In genomic region chr18:63195410-63196159, GRCh38 we compare ENCODE assay signal across 22 cellular contexts.
DNase-seq lines count a peak whose midpoint lies in the region.
"Had no signal": no experiment of that assay in that cellular context is flagged by ENCODE, and none has a peak within 500 bp of the region (broad histone marks: within the 10 kb centered on the region; RNA-seq: fewer than 3 reads in every experiment).

No MANE protein-coding gene starts in this region.

- H3K27me3 Mint-ChIP-seq in activated CD4-positive, alpha-beta memory T cell treated with anti-CD3 and anti-CD28 coated beads for 36 hours = no peaks in the 10 kb centered on the region
- H3K27me3 Mint-ChIP-seq in activated CD4-positive, alpha-beta memory T cell treated with anti-CD3 and anti-CD28 coated beads, Interleukin-2, amount 10 ng/mL, durations not matched to agents 7 days and 5 days = no peaks in the 10 kb centered on the region
- H3K27me3 Mint-ChIP-seq in activated naive CD8-positive, alpha-beta T cell treated with anti-CD3 and anti-CD28 coated beads for 36 hours = no peaks in the 10 kb centered on the region

- peak overlapping the region in 1 of 3 donors; percentile 0 for H3K9ac ChIP-seq in skeletal muscle tissue (ENCODE audit: low read depth in 1 of 3, low read length in 3 of 3)

- no peak for DNase-seq in activated CD4-positive, alpha-beta memory T cell treated with anti-CD3 and anti-CD28 coated beads for 36 hours
- no peak for DNase-seq in activated CD4-positive, alpha-beta memory T cell treated with anti-CD3 and anti-CD28 coated beads, Interleukin-2, amount 10 ng/mL, durations not matched to agents 7 days and 5 days
- DNase-seq in DMS79 treated with DMSO at 0.1 percent for 48 hours (lab: John Stamatoyannopoulos, UW) (peak; percentile 51), cerebellum (ENCODE audit: low spot score) (no peak), midbrain (lab: John Stamatoyannopoulos, UW) (no peak)
- no peak for DNase-seq in activated naive CD8-positive, alpha-beta T cell treated with anti-CD3 and anti-CD28 coated beads for 36 hours
- no peak for DNase-seq in activated effector memory CD4-positive, alpha-beta T cell treated with Interleukin-2 at 50 U/mL for 16 hours
- DNase-seq: activated gamma-delta T cell treated with Interleukin-2 at 50 U/mL for 16 hours; DMS 273 treated with DMSO at 0.1 percent for 48 hours; heart right ventricle; KBM-7; left ventricle myocardium superior; NCI-H1694; nucleus accumbens; retina; stimulated activated CD4-positive, alpha-beta T cell treated with anti-CD3 and anti-CD28 coated beads, Interleukin-12 subunit alpha, Interleukin-12 subunit beta, amount 100 ng/mL, for 4 hours had no signal

- peaks cover 12 to 57% (median 27%) of the 10 kb centered on the region in 3 donors for H3K4me1 ChIP-seq in skeletal muscle tissue (ENCODE audit: control insufficient read depth in 3 of 3, insufficient read depth in 3 of 3, low read length in 3 of 3)
- H3K4me1 ChIP-seq: A549 had no signal

- CTCF ChIA-PET in activated CD4-positive, alpha-beta memory T cell treated with anti-CD3 and anti-CD28 coated beads for 36 hours (lab: Charles Lee) = interaction anchor here (0.7 to 4.5 kb wide), 10 partner anchors 8 to 123 kb away, joined by 3 to 27 read pairs (median 5); partner anchors contain the start of gene BCL2
- CTCF ChIA-PET in activated CD4-positive, alpha-beta memory T cell treated with anti-CD3 and anti-CD28 coated beads, Interleukin-2, amount 10 ng/mL, durations not matched to agents 7 days and 5 days (lab: Charles Lee) = interaction anchor here (0.9 to 3.4 kb wide), 5 partner anchors 10 to 144 kb away, joined by 3 to 26 read pairs (median 3); partner anchors contain the start of gene BCL2

- H3K36me3 ChIP-seq in skeletal muscle tissue (ENCODE audit: control insufficient read depth in 3 of 3, insufficient read depth in 3 of 3, low read length in 3 of 3) = no peaks in the 10 kb centered on the region
- H3K36me3 ChIP-seq: cardiac muscle cell, heart right ventricle, suprapubic skin had no signal

- H3K4me3 ChIP-seq in skeletal muscle tissue (ENCODE audit: low read length in 3 of 3) = no peak overlapping the region
- H3K4me3 ChIP-seq: A549, cardiac muscle cell, heart right ventricle, suprapubic skin had no signal

- H3K4me3 Mint-ChIP-seq in activated CD4-positive, alpha-beta memory T cell treated with anti-CD3 and anti-CD28 coated beads for 36 hours = no peak overlapping the region
- H3K4me3 Mint-ChIP-seq in activated CD4-positive, alpha-beta memory T cell treated with anti-CD3 and anti-CD28 coated beads, Interleukin-2, amount 10 ng/mL, durations not matched to agents 7 days and 5 days = no peak overlapping the region
- no peak overlapping the region for H3K4me3 Mint-ChIP-seq in activated naive CD8-positive, alpha-beta T cell treated with anti-CD3 and anti-CD28 coated beads for 36 hours
- H3K4me3 Mint-ChIP-seq: T-helper 2 cell treated with Interferon-gamma antibody and Interleukin-4, amounts not matched to agents 5 μg/mL and 100 μg/mL, for 36 hours; WTC11 had no signal

- intact Hi-C loops in activated CD4-positive, alpha-beta memory T cell treated with anti-CD3 and anti-CD28 coated beads for 36 hours (cut with micrococcal nuclease) = loop anchor here (2.0 kb wide), 1 partner anchor 63 kb away; no protein-coding TSS in a partner anchor

- peaks cover 34% of the 10 kb centered on the region for H3K4me1 Mint-ChIP-seq in activated CD4-positive, alpha-beta memory T cell treated with anti-CD3 and anti-CD28 coated beads for 36 hours (ENCODE audit: low read depth)
- peaks cover 29% of the 10 kb centered on the region for H3K4me1 Mint-ChIP-seq in activated CD4-positive, alpha-beta memory T cell treated with anti-CD3 and anti-CD28 coated beads, Interleukin-2, amount 10 ng/mL, durations not matched to agents 7 days and 5 days
- peaks cover 19% of the 10 kb centered on the region for H3K4me1 Mint-ChIP-seq in activated naive CD8-positive, alpha-beta T cell treated with anti-CD3 and anti-CD28 coated beads for 36 hours
- H3K4me1 Mint-ChIP-seq: WTC11 had no signal

- H3K27me3 ChIP-seq in skeletal muscle tissue (ENCODE audit: control insufficient read depth in 3 of 3, insufficient read depth in 3 of 3, low read length in 3 of 3) = no peaks in the 10 kb centered on the region
- H3K27me3 ChIP-seq: cardiac muscle cell, heart right ventricle, suprapubic skin had no signal

- no peaks in the 10 kb centered on the region for H3K9me3 Mint-ChIP-seq in activated CD4-positive, alpha-beta memory T cell treated with anti-CD3 and anti-CD28 coated beads for 36 hours
- H3K9me3 Mint-ChIP-seq in activated CD4-positive, alpha-beta memory T cell treated with anti-CD3 and anti-CD28 coated beads, Interleukin-2, amount 10 ng/mL, durations not matched to agents 7 days and 5 days = no peaks in the 10 kb centered on the region
- H3K9me3 Mint-ChIP-seq in activated naive CD8-positive, alpha-beta T cell treated with anti-CD3 and anti-CD28 coated beads for 36 hours = peaks cover 3% of the 10 kb centered on the region
- H3K9me3 Mint-ChIP-seq: T-helper 2 cell treated with Interferon-gamma antibody and Interleukin-4, amounts not matched to agents 5 μg/mL and 100 μg/mL, for 36 hours had no signal

- H3K27ac ChIP-seq in skeletal muscle tissue (ENCODE audit: low read depth, low read length) = peak overlapping the region; percentile 38
- H3K27ac ChIP-seq: A549, cardiac muscle cell, suprapubic skin had no signal

- H3K27ac Mint-ChIP-seq in activated CD4-positive, alpha-beta memory T cell treated with anti-CD3 and anti-CD28 coated beads for 36 hours = peak overlapping the region; percentile 36
- no peak overlapping the region for H3K27ac Mint-ChIP-seq in activated CD4-positive, alpha-beta memory T cell treated with anti-CD3 and anti-CD28 coated beads, Interleukin-2, amount 10 ng/mL, durations not matched to agents 7 days and 5 days
- H3K27ac Mint-ChIP-seq in activated naive CD8-positive, alpha-beta T cell treated with anti-CD3 and anti-CD28 coated beads for 36 hours = peak overlapping the region; percentile 14
- H3K27ac Mint-ChIP-seq: T-helper 2 cell treated with Interferon-gamma antibody and Interleukin-4, amounts not matched to agents 5 μg/mL and 100 μg/mL, for 36 hours; WTC11 had no signal

- POLR2A ChIA-PET in activated CD4-positive, alpha-beta memory T cell treated with anti-CD3 and anti-CD28 coated beads for 36 hours (lab: Charles Lee) = interaction anchor here (1.1 to 3.6 kb wide), 5 partner anchors 22 to 123 kb away, joined by 3 to 28 read pairs (median 3); partner anchors contain the start of gene BCL2
- POLR2A ChIA-PET in activated CD4-positive, alpha-beta memory T cell treated with anti-CD3 and anti-CD28 coated beads, Interleukin-2, amount 10 ng/mL, durations not matched to agents 7 days and 5 days (lab: Charles Lee) = interaction anchor here (0.7 to 4.4 kb wide), 9 partner anchors 9 to 122 kb away, joined by 3 to 37 read pairs (median 16); no protein-coding TSS in a partner anchor

- H3K9me3 ChIP-seq in skeletal muscle tissue (ENCODE audit: control insufficient read depth in 3 of 3, low read length in 3 of 3) = no peaks in the 10 kb centered on the region
- H3K9me3 ChIP-seq: A549, suprapubic skin had no signal

- H3K36me3 Mint-ChIP-seq in activated CD4-positive, alpha-beta memory T cell treated with anti-CD3 and anti-CD28 coated beads for 36 hours = peaks cover 12% of the 10 kb centered on the region
- peaks cover 29% of the 10 kb centered on the region for H3K36me3 Mint-ChIP-seq in activated CD4-positive, alpha-beta memory T cell treated with anti-CD3 and anti-CD28 coated beads, Interleukin-2, amount 10 ng/mL, durations not matched to agents 7 days and 5 days (ENCODE audit: low read depth)
- peaks cover 26% of the 10 kb centered on the region for H3K36me3 Mint-ChIP-seq in activated naive CD8-positive, alpha-beta T cell treated with anti-CD3 and anti-CD28 coated beads for 36 hours
- H3K36me3 Mint-ChIP-seq: WTC11 had no signal
